ENCODE assay signal across 8 cellular contexts in the genomic region with DNA sequence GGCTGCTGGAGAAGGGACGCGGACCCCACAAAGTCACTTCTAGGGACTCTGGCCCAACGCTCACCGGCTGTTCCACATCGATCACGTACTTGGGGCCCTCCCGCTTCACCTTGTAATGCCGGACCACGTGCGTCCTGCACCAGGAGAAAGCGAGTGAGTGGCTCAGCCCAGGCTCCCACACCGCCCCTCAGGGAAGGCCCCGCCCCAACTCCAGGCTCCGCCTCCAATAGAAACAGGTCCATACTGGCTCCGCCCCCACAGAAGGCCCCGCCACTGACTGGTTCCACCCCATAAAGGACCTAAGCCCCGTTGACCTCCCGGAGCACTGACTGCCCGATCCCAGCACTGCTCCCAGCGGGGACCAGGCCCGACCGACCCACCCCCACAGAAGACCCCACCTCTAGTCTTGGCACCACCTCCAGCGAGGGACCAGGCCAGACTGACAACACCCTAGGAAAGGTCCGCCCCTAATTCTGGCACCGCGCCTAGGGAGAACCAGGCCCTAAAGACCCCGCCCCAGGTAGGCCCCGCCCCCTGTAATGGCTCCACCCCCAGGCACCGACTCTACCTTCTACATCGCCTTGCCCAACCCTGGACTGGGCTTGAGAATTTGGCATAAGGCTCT. TPM values are rescaled to one million over a fixed set of nuclear protein-coding genes. Genes with fewer than 3 reads are reported as not detected.
A peak's percentile ranks its signal among the peaks of the same experiment; 100 is the strongest.
DNase-seq lines count a peak whose midpoint lies in the region; ATAC-seq and TF ChIP-seq lines count a peak whose summit lies in the region.

No MANE protein-coding gene starts in this region.

- H3K9ac ChIP-seq in MM.1S (ENCODE audit: low read length) = no peak overlapping the region

- ATAC-seq in CD4-positive, alpha-beta T cell (ENCODE audit: poor library complexity) = peak; percentile 27
- peak; percentile 57 for ATAC-seq in stimulated activated effector memory CD8-positive, alpha-beta T cell treated with anti-CD3 and anti-CD28 coated beads, Interleukin-12 subunit alpha, Interleukin-12 subunit beta, amount 100 ng/mL, for 72 hours

- no peaks in the 10 kb centered on the region for H3K9me2 ChIP-seq in MM.1S (replicated peaks; ENCODE audit: insufficient read depth, low read length)

- peak overlapping the region; percentile 63 for H3K4me2 ChIP-seq in MM.1S (ENCODE audit: low read depth, low read length)

- H3K4me3 Mint-ChIP-seq in CD4-positive, alpha-beta T cell = peak overlapping the region; percentile 90
- H3K4me3 Mint-ChIP-seq in stimulated activated effector memory CD8-positive, alpha-beta T cell treated with anti-CD3 and anti-CD28 coated beads, Interleukin-12 subunit alpha, Interleukin-12 subunit beta, amount 100 ng/mL, for 72 hours = peak overlapping the region; percentile 78

- no peaks in the 10 kb centered on the region for H3K27me3 ChIP-seq in CD4-positive, alpha-beta T cell (ENCODE audit: control insufficient read depth, insufficient read depth, low read length)
- H3K27me3 ChIP-seq in MM.1S (replicated peaks; ENCODE audit: insufficient read depth, low read length) = peaks cover 23% of the 10 kb centered on the region

- H3K4me1 Mint-ChIP-seq in CD4-positive, alpha-beta T cell (ENCODE audit: low read depth) = peaks cover 25% of the 10 kb centered on the region
- H3K4me1 Mint-ChIP-seq in stimulated activated effector memory CD8-positive, alpha-beta T cell treated with anti-CD3 and anti-CD28 coated beads, Interleukin-12 subunit alpha, Interleukin-12 subunit beta, amount 100 ng/mL, for 72 hours = peaks cover 32% of the 10 kb centered on the region

- no peak for TF ChIP-seq CTCF in CD4-positive, alpha-beta T cell (IDR thresholded peaks at IDR 0.05)
- no peak for TF ChIP-seq CTCF in MM.1S (IDR thresholded peaks at IDR 0.05; ENCODE audit: low read length)

- POLR2A ChIA-PET in CD4-positive, alpha-beta T cell (lab: Charles Lee) = interaction anchor here (0.6 to 1.3 kb wide), 7 partner anchors 11 to 261 kb away, joined by 3 to 43 read pairs (median 6); a partner anchor contains a TSS

- no peaks in the 10 kb centered on the region for H3F3A ChIP-seq in MM.1S (ENCODE audit: insufficient read depth, low read length)

- H3K9me3 Mint-ChIP-seq in CD4-positive, alpha-beta T cell = no peaks in the 10 kb centered on the region
- no peaks in the 10 kb centered on the region for H3K9me3 Mint-ChIP-seq in stimulated activated effector memory CD8-positive, alpha-beta T cell treated with anti-CD3 and anti-CD28 coated beads, Interleukin-12 subunit alpha, Interleukin-12 subunit beta, amount 100 ng/mL, for 72 hours

- H4K20me1 ChIP-seq in MM.1S (ENCODE audit: insufficient read depth, low read length) = no peaks in the 10 kb centered on the region

- 0 out of 2 replicates have a peak, but pooled peaks cover 3% of the 10 kb centered on the region for H3K4me1 ChIP-seq in MM.1S (ENCODE audit: low read length)

- peak in 9 of 10 experiments; percentile 36 to 75 (median 53) for DNase-seq in CD4-positive, alpha-beta T cell
- DNase-seq in MM.1S (peak; percentile 13), myocyte (ENCODE audit: low read depth) (peak; percentile 19), DMS153 (lab: John Stamatoyannopoulos, UW) (no peak), putamen (ENCODE audit: low spot score) (no peak)
- peak; percentile 61 to 64 for DNase-seq in activated CD4-positive, alpha-beta T cell treated with anti-CD3 and anti-CD28 coated beads, Interleukin-2, amount 50 U/mL, for 4 hours
- peak; percentile 60 for DNase-seq in effector CD8-positive, alpha-beta T cell (lab: John Stamatoyannopoulos, UW)
- DNase-seq in stimulated activated effector memory CD8-positive, alpha-beta T cell treated with anti-CD3 and anti-CD28 coated beads, Interleukin-12 subunit alpha, Interleukin-12 subunit beta, amount 100 ng/mL, for 72 hours (ENCODE audit: low spot score in 2 of 2) = peak; percentile 66 to 87

- H3K36me3 ChIP-seq in MM.1S (replicated peaks; ENCODE audit: insufficient read depth, low read length) = no peaks in the 10 kb centered on the region

- H3K79me2 ChIP-seq in MM.1S (ENCODE audit: low read length) = no peaks in the 10 kb centered on the region

- no peak overlapping the region for H3K27ac ChIP-seq in CD4-positive, alpha-beta T cell (ENCODE audit: low read depth, low read length)
- H3K27ac ChIP-seq in MM.1S (ENCODE audit: low read length) = no peak overlapping the region

- peak overlapping the region; percentile 86 for H3K27ac Mint-ChIP-seq in CD4-positive, alpha-beta T cell
- H3K27ac Mint-ChIP-seq in stimulated activated effector memory CD8-positive, alpha-beta T cell treated with anti-CD3 and anti-CD28 coated beads, Interleukin-12 subunit alpha, Interleukin-12 subunit beta, amount 100 ng/mL, for 72 hours = peak overlapping the region; percentile 88

- H2AFZ ChIP-seq in MM.1S (ENCODE audit: low read length) = no peak overlapping the region

- intact Hi-C loops in CD4-positive, alpha-beta T cell (cut with DNase I, micrococcal nuclease) = loop anchor here in 1 of 2 experiments (2.0 to 5.0 kb wide), 4 partner anchors 23 to 145 kb away; a partner anchor contains a TSS

- no peaks in the 10 kb centered on the region for H3K27me3 Mint-ChIP-seq in CD4-positive, alpha-beta T cell

- CTCF ChIA-PET in CD4-positive, alpha-beta T cell (lab: Charles Lee) = interaction anchor here (0.8 to 1.3 kb wide), 2 partner anchors 43 to 73 kb away, joined by 3 to 5 read pairs; a partner anchor contains a TSS

- H3K4me3 ChIP-seq in MM.1S (ENCODE audit: low read length) = peak overlapping the region; percentile 45

- H3K36me3 Mint-ChIP-seq in CD4-positive, alpha-beta T cell (ENCODE audit: low read depth) = peaks cover 4% of the 10 kb centered on the region
- peaks cover 11% of the 10 kb centered on the region for H3K36me3 Mint-ChIP-seq in stimulated activated effector memory CD8-positive, alpha-beta T cell treated with anti-CD3 and anti-CD28 coated beads, Interleukin-12 subunit alpha, Interleukin-12 subunit beta, amount 100 ng/mL, for 72 hours

- no peaks in the 10 kb centered on the region for H3K9me3 ChIP-seq in CD4-positive, alpha-beta T cell (ENCODE audit: control insufficient read depth, low read length)
- H3K9me3 ChIP-seq in MM.1S (replicated peaks; ENCODE audit: insufficient read depth, low read length) = no peaks in the 10 kb centered on the region

RNA-seq across cellular contexts. Expression of a gene that starts 11.3 kb away (rescaled TPM):
- total RNA-seq in CD4-positive, alpha-beta T cell = 1 to 10 TPM; 1.7 to 1.8 TPM
- 3.1 and 4.5 TPM in 2 replicates for total RNA-seq in myocyte
- 3.7 TPM for polyA plus RNA-seq in myocyte (2012)

RNA-seq across cellular contexts. Expression of a gene that starts 16.0 kb away (rescaled TPM):
- 10 to 100 TPM; 10.3 to 11.0 TPM for total RNA-seq in CD4-positive, alpha-beta T cell
- 2.2 and 2.7 TPM in 2 replicates for total RNA-seq in myocyte
- 12.6 TPM for polyA plus RNA-seq in myocyte (2012)

RNA-seq across cellular contexts. Expression of a gene that starts 23.0 kb away (rescaled TPM):
- 1 to 10 TPM in 1 of 2 experiments, under 1 TPM in 1; 0.98 to 1.0 TPM for total RNA-seq in CD4-positive, alpha-beta T cell
- total RNA-seq in myocyte = 2.3 and 2.6 TPM in 2 replicates
- 1.1 TPM for polyA plus RNA-seq in myocyte (2012)

RNA-seq across cellular contexts. Expression of a gene that starts 25.2 kb away (rescaled TPM):
- 10 to 100 TPM; 17.6 to 20.9 TPM for total RNA-seq in CD4-positive, alpha-beta T cell
- 0.57 TPM in 1 of 2 replicates, not detected in the other for total RNA-seq in myocyte
- 0.13 TPM for polyA plus RNA-seq in myocyte (2012)

RNA-seq across cellular contexts. Expression of a gene that starts 48.3 kb away (rescaled TPM):
- total RNA-seq in CD4-positive, alpha-beta T cell = under 1 TPM; 0.14 to 0.64 TPM
- 839 and 1,129 TPM in 2 replicates for total RNA-seq in myocyte
- polyA plus RNA-seq in myocyte (2012) = 275 TPM

Comparison
In these comparisons a context has a peak if more than half of its experiments do, and no peak if none do; other contexts are left out.
1. DNase-seq: peak in CD4-positive, alpha-beta T cell (9 of 10), MM.1S (single experiment), activated CD4-positive, alpha-beta T cell treated with anti-CD3 and anti-CD28 coated beads, Interleukin-2, amount 50 U/mL, for 4 hours (2 of 2), effector CD8-positive, alpha-beta T cell (single experiment), myocyte (single experiment) and stimulated activated effector memory CD8-positive, alpha-beta T cell treated with anti-CD3 and anti-CD28 coated beads, Interleukin-12 subunit alpha, Interleukin-12 subunit beta, amount 100 ng/mL, for 72 hours (2 of 2); none in DMS153 (single experiment) and putamen (single experiment).